14 cellular contexts compared by ENCODE assay signal in the genomic region with DNA sequence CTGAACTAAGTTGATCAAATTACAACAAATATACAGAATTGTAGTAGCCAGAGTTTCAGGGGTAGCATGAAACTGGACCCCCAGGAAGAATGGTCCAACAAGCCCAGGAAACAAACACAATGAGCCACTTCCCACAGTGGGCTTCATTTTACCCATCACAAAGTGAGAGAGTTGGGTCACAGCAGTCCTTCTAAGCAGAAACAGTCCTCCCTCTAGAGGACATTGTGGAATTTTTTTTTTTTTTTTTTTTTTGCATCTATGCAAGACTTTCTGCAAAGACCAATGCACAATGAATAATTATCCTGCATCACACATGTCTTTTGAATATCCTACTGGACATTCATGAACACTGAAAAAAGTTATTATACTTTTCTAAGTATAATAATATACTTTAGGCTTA.
A peak's percentile ranks its signal among the peaks of the same experiment; 100 is the strongest.
DNase-seq lines count a peak whose midpoint lies in the region; ATAC-seq and TF ChIP-seq lines count a peak whose summit lies in the region.
"Had no signal": no experiment of that assay in that cellular context is flagged by ENCODE, and none has a peak within 500 bp of the region (broad histone marks: within the 10 kb centered on the region; RNA-seq: fewer than 3 reads in every experiment).

No MANE protein-coding gene starts in this region.

- H3T11ph ChIP-seq in H9 (ENCODE audit: low read length): no peak overlapping the region

- no peaks in the 10 kb centered on the region for H3K9me2 ChIP-seq in hepatocyte (replicated peaks; ENCODE audit: insufficient read depth)

- H3K27me3 ChIP-seq in H9 (ENCODE audit: insufficient read depth, low read length) (no peaks in the 10 kb centered on the region), hepatocyte (no peaks in the 10 kb centered on the region)
- H3K27me3 ChIP-seq: SJCRH30 had no signal

- intact Hi-C loops in Calu3 (cut with micrococcal nuclease; ENCODE audit: unreplicated experiment): loop anchor here (1.0 kb wide), 1 partner anchor 262 kb away; no protein-coding TSS in a partner anchor

- H3K4me1 ChIP-seq in H9 (ENCODE audit: insufficient read depth, low read length) (no peaks in the 10 kb centered on the region), hepatocyte (ENCODE audit: insufficient read depth) (no peaks in the 10 kb centered on the region)
- H3K4me1 ChIP-seq: SJCRH30 had no signal

- H3K18ac ChIP-seq in H9 (ENCODE audit: insufficient read length, low read depth, low read length): no peak overlapping the region

- H3K56ac ChIP-seq in H9 (ENCODE audit: insufficient read length, low read depth, low read length): no peak overlapping the region

- no peaks in the 10 kb centered on the region for H3K23me2 ChIP-seq in H9 (ENCODE audit: insufficient read length, low read depth, low read length, poor library complexity, severe bottlenecking)

- H2BK15ac ChIP-seq in H9 (ENCODE audit: low read depth, low read length): no peak overlapping the region

- POLR2A ChIA-PET in activated CD4-positive, alpha-beta T cell treated with anti-CD3 and anti-CD28 coated beads, Interleukin-2, amount 10 ng/mL, durations not matched to agents 7 days and 5 days (lab: Charles Lee): no interaction called here

- CTCF ChIA-PET in Calu3 (lab: Charles Lee): interaction anchor here (0.7 kb wide), 1 partner anchor 639 kb away, joined by 3 read pairs; no protein-coding TSS in a partner anchor
- CTCF ChIA-PET in activated CD4-positive, alpha-beta T cell treated with anti-CD3 and anti-CD28 coated beads, Interleukin-2, amount 10 ng/mL, durations not matched to agents 7 days and 5 days (lab: Charles Lee): no interaction called here

- H3K79me2 ChIP-seq in H9 (ENCODE audit: insufficient read depth, low read length): no peaks in the 10 kb centered on the region
- H3K79me2 ChIP-seq in hepatocyte: no peaks in the 10 kb centered on the region

- H3K4me3 Mint-ChIP-seq in Calu3 (ENCODE audit: low read depth, unreplicated experiment) (no peak overlapping the region), H9 (no peak overlapping the region)
- no peak overlapping the region for H3K4me3 Mint-ChIP-seq in activated CD4-positive, alpha-beta T cell treated with anti-CD3 and anti-CD28 coated beads, Interleukin-2, amount 10 ng/mL, durations not matched to agents 7 days and 5 days
- H3K4me3 Mint-ChIP-seq: naive B cell had no signal

- no peak overlapping the region for H2BK20ac ChIP-seq in H9 (ENCODE audit: low read depth, low read length, poor library complexity, severe bottlenecking)

- H3K4me2 ChIP-seq in H9 (ENCODE audit: insufficient read depth, insufficient read length, low read length): no peak overlapping the region
- H3K4me2 ChIP-seq in hepatocyte: no peak overlapping the region

- no peaks in the 10 kb centered on the region for H3K9me3 Mint-ChIP-seq in Calu3 (ENCODE audit: low read depth, unreplicated experiment)
- H3K9me3 Mint-ChIP-seq in H9: no peaks in the 10 kb centered on the region
- no peaks in the 10 kb centered on the region for H3K9me3 Mint-ChIP-seq in activated CD4-positive, alpha-beta T cell treated with anti-CD3 and anti-CD28 coated beads, Interleukin-2, amount 10 ng/mL, durations not matched to agents 7 days and 5 days

- ATAC-seq in HG03378 (IDR thresholded peaks at IDR 0.05; ENCODE audit: unreplicated experiment) (no peak), HG02763 (IDR thresholded peaks at IDR 0.05; ENCODE audit: unreplicated experiment) (no peak)

- DNase-seq in Calu3 (no peak), H9 (no peak), SK-MEL-5 (ENCODE audit: low read depth, low spot score) (peak; percentile 59), hepatocyte (ENCODE audit: low spot score) (no peak), HUDEP-2 (lab: John Stamatoyannopoulos, UW; ENCODE audit: unreplicated experiment in 76 of 76) (no peak)
- no peak for DNase-seq in activated CD4-positive, alpha-beta T cell treated with anti-CD3 and anti-CD28 coated beads, Interleukin-2, amount 10 ng/mL, durations not matched to agents 7 days and 5 days
- DNase-seq: central memory CD4-positive, alpha-beta T cell; head of caudate nucleus; naive B cell; stimulated activated CD4-positive, alpha-beta T cell treated with anti-CD3 and anti-CD28 coated beads, Interleukin-4, amount 100 ng/mL, for 4 hours had no signal

- no peaks in the 10 kb centered on the region for H3K27me3 Mint-ChIP-seq in Calu3 (ENCODE audit: unreplicated experiment)
- peaks cover 1% of the 10 kb centered on the region; the same call in 1 of the 2 replicates for H3K27me3 Mint-ChIP-seq in H9 (ENCODE audit: low read depth)
- H3K27me3 Mint-ChIP-seq in activated CD4-positive, alpha-beta T cell treated with anti-CD3 and anti-CD28 coated beads, Interleukin-2, amount 10 ng/mL, durations not matched to agents 7 days and 5 days: no peaks in the 10 kb centered on the region

- H4K8ac ChIP-seq in H9 (replicated peaks; ENCODE audit: insufficient read length, low read depth, low read length): no peak overlapping the region

- in situ Hi-C loops in SK-MEL-5 (cut with HindIII; ENCODE audit: low pct_unique_long_range_greater_than_20kb, low sequenced_read_pairs): no loop called here

- no peak overlapping the region for H2BK12ac ChIP-seq in H9 (ENCODE audit: insufficient read length, low read depth, low read length)

- no peak overlapping the region for H3K14ac ChIP-seq in H9 (ENCODE audit: insufficient read depth, low read length)

- H4K5ac ChIP-seq in H9 (ENCODE audit: insufficient read length, low read depth, low read length): no peak overlapping the region

- H2AK5ac ChIP-seq in H9 (ENCODE audit: insufficient read length, low read length): no peak overlapping the region

- no peak overlapping the region for H2BK5ac ChIP-seq in H9 (ENCODE audit: insufficient read length, low read length)

- H3K27ac ChIP-seq in H9 (ENCODE audit: insufficient read length, low read depth, low read length) (no peak overlapping the region), hepatocyte (no peak overlapping the region)
- H3K27ac ChIP-seq: SJCRH30, thoracic aorta had no signal

- H3K9ac ChIP-seq in H9 (ENCODE audit: extremely low read depth, insufficient read length, low read length): no peak overlapping the region

- H3K36me3 ChIP-seq in hepatocyte (replicated peaks; ENCODE audit: insufficient read depth, low read depth): no peaks in the 10 kb centered on the region
- H3K36me3 ChIP-seq: SJCRH30, thoracic aorta had no signal

- H2BK120ac ChIP-seq in H9 (ENCODE audit: low read depth, low read length, poor library complexity, severe bottlenecking): no peak overlapping the region

- H3K36me3 Mint-ChIP-seq in Calu3 (ENCODE audit: insufficient read depth, unreplicated experiment): no peaks in the 10 kb centered on the region
- H3K36me3 Mint-ChIP-seq in H9 (ENCODE audit: insufficient read depth in 1 of 3, low read depth in 3 of 3): no peaks in the 10 kb centered on the region
- H3K36me3 Mint-ChIP-seq in activated CD4-positive, alpha-beta T cell treated with anti-CD3 and anti-CD28 coated beads, Interleukin-2, amount 10 ng/mL, durations not matched to agents 7 days and 5 days (ENCODE audit: low read depth): no peaks in the 10 kb centered on the region
- H3K36me3 Mint-ChIP-seq: naive B cell had no signal

- H4K91ac ChIP-seq in H9 (ENCODE audit: insufficient read length, low read depth, low read length): no peak overlapping the region

- TF ChIP-seq CTCF in Calu3 (IDR thresholded peaks at IDR 0.05; ENCODE audit: unreplicated experiment): peak; percentile 44
- TF ChIP-seq CTCF in H9 (conservative IDR thresholded peaks at IDR 0.05): peak; percentile 63
- TF ChIP-seq CTCF in hepatocyte (IDR thresholded peaks at IDR 0.05; ENCODE audit: poor library complexity): peak; percentile 39

- H3K23ac ChIP-seq in H9 (ENCODE audit: insufficient read length, low read depth, low read length): no peak overlapping the region

- H4K20me1 ChIP-seq in H9 (ENCODE audit: control insufficient read depth, insufficient read depth, insufficient read length) (no peaks in the 10 kb centered on the region), hepatocyte (ENCODE audit: insufficient read depth, poor library complexity, severe bottlenecking) (no peaks in the 10 kb centered on the region)

- H3K4me1 Mint-ChIP-seq in Calu3 (ENCODE audit: low read depth, unreplicated experiment) (no peaks in the 10 kb centered on the region), H9 (peaks cover 0 to 7% of the 10 kb centered on the region in 2 experiments; a peak in 2 of 4 replicates)
- no peaks in the 10 kb centered on the region for H3K4me1 Mint-ChIP-seq in activated CD4-positive, alpha-beta T cell treated with anti-CD3 and anti-CD28 coated beads, Interleukin-2, amount 10 ng/mL, durations not matched to agents 7 days and 5 days

- no peaks in the 10 kb centered on the region for H3K9me3 ChIP-seq in H9 (ENCODE audit: control insufficient read depth, low read depth, low read length)
- H3K9me3 ChIP-seq in hepatocyte (ENCODE audit: low read depth): no peaks in the 10 kb centered on the region
- H3K9me3 ChIP-seq: SJCRH30, thoracic aorta had no signal

- no peak overlapping the region for H2AFZ ChIP-seq in H9 (ENCODE audit: low read length)
- no peak overlapping the region for H2AFZ ChIP-seq in hepatocyte

- BruUV-seq in Calu3 (replicated peaks; lab: Mats Ljungman, UMichigan): no TSS peak

- H3K4ac ChIP-seq in H9 (ENCODE audit: low read depth, low read length): no peak overlapping the region

- no peaks in the 10 kb centered on the region for H3K79me1 ChIP-seq in H9 (ENCODE audit: insufficient read depth, low read depth, low read length, poor library complexity, severe bottlenecking)

- H3K4me3 ChIP-seq in hepatocyte: no peak overlapping the region
- H3K4me3 ChIP-seq: SJCRH30, thoracic aorta had no signal

- H3K27ac Mint-ChIP-seq in Calu3 (ENCODE audit: unreplicated experiment): no peak overlapping the region
- no peak overlapping the region for H3K27ac Mint-ChIP-seq in H9
- H3K27ac Mint-ChIP-seq in activated CD4-positive, alpha-beta T cell treated with anti-CD3 and anti-CD28 coated beads, Interleukin-2, amount 10 ng/mL, durations not matched to agents 7 days and 5 days: no peak overlapping the region
- H3K27ac Mint-ChIP-seq: naive B cell had no signal
